Comparison of ENCODE assay signal across 1 cellular context in the genomic region with DNA sequence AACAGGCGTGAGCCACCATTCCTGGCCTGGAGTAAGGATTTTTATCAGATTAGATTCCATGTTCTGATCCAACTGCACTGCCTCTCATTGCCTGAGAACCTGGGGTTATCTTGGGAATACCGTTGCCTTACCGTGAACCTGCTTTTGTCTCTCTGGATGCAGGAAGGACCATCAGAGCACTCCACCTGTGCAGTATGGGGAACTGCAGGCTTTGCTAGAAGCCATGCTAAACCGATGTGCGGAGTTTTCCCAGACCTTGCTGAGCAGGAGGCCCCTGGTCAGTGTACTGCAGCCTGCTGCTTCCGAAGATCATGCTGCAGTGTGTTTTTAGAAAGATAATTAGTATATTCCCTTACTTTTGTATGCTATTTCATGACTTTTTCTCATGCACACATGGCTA.
TF ChIP-seq lines count a peak whose summit lies in the region.

No MANE protein-coding gene starts in this region.

TF ChIP-seq in HepG2, 621 proteins besides CTCF, POLR2A, EP300 and RAD21:
- TF ChIP-seq, protein P1, sequence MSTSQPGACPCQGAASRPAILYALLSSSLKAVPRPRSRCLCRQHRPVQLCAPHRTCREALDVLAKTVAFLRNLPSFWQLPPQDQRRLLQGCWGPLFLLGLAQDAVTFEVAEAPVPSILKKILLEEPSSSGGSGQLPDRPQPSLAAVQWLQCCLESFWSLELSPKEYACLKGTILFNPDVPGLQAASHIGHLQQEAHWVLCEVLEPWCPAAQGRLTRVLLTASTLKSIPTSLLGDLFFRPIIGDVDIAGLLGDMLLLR (CRISPR knock-in tag; IDR thresholded peaks at IDR 0.05), result no peak
- TF ChIP-seq ZNF256 (CRISPR knock-in tag; conservative IDR thresholded peaks at IDR 0.05) (no peak), CCDC6 (CRISPR knock-in tag; IDR thresholded peaks at IDR 0.05) (no peak), CCAR2 (optimal IDR thresholded peaks at IDR 0.05; ENCODE audit: low read depth, low read length) (no peak), ATAD3A (CRISPR knock-in tag; IDR thresholded peaks at IDR 0.05) (no peak), ZNF776 (CRISPR knock-in tag; IDR thresholded peaks at IDR 0.05) (no peak), ZNF124 (CRISPR knock-in tag; IDR thresholded peaks at IDR 0.05) (no peak), ZNF766 (CRISPR knock-in tag; IDR thresholded peaks at IDR 0.05; ENCODE audit: borderline replicate concordance) (no peak), KAT7 (CRISPR knock-in tag; IDR thresholded peaks at IDR 0.05; ENCODE audit: borderline replicate concordance) (no peak), HDAC6 (IDR thresholded peaks at IDR 0.05; ENCODE audit: low read depth, low read length) (no peak)
- TF ChIP-seq, protein P2, sequence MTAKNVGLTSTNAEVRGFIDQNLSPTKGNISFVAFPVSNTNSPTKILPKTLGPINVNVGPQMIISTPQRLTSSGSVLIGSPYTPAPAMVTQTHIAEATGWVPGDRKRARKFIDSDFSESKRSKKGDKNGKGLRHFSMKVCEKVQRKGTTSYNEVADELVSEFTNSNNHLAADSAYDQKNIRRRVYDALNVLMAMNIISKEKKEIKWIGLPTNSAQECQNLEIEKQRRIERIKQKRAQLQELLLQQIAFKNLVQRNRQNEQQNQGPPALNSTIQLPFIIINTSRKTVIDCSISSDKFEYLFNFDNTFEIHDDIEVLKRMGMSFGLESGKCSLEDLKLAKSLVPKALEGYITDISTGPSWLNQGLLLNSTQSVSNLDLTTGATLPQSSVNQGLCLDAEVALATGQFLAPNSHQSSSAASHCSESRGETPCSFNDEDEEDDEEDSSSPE (CRISPR knock-in tag; IDR thresholded peaks at IDR 0.05), result no peak
- TF ChIP-seq, protein P3, sequence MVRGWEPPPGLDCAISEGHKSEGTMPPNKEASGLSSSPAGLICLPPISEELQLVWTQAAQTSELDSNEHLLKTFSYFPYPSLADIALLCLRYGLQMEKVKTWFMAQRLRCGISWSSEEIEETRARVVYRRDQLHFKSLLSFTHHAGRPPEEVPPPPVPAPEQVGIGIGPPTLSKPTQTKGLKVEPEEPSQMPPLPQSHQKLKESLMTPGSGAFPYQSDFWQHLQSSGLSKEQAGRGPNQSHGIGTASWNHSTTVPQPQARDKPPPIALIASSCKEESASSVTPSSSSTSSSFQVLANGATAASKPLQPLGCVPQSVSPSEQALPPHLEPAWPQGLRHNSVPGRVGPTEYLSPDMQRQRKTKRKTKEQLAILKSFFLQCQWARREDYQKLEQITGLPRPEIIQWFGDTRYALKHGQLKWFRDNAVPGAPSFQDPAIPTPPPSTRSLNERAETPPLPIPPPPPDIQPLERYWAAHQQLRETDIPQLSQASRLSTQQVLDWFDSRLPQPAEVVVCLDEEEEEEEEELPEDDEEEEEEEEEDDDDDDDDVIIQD (CRISPR knock-in tag; IDR thresholded peaks at IDR 0.05; ENCODE audit: low read depth), result no peak
- TF ChIP-seq, protein P4, sequence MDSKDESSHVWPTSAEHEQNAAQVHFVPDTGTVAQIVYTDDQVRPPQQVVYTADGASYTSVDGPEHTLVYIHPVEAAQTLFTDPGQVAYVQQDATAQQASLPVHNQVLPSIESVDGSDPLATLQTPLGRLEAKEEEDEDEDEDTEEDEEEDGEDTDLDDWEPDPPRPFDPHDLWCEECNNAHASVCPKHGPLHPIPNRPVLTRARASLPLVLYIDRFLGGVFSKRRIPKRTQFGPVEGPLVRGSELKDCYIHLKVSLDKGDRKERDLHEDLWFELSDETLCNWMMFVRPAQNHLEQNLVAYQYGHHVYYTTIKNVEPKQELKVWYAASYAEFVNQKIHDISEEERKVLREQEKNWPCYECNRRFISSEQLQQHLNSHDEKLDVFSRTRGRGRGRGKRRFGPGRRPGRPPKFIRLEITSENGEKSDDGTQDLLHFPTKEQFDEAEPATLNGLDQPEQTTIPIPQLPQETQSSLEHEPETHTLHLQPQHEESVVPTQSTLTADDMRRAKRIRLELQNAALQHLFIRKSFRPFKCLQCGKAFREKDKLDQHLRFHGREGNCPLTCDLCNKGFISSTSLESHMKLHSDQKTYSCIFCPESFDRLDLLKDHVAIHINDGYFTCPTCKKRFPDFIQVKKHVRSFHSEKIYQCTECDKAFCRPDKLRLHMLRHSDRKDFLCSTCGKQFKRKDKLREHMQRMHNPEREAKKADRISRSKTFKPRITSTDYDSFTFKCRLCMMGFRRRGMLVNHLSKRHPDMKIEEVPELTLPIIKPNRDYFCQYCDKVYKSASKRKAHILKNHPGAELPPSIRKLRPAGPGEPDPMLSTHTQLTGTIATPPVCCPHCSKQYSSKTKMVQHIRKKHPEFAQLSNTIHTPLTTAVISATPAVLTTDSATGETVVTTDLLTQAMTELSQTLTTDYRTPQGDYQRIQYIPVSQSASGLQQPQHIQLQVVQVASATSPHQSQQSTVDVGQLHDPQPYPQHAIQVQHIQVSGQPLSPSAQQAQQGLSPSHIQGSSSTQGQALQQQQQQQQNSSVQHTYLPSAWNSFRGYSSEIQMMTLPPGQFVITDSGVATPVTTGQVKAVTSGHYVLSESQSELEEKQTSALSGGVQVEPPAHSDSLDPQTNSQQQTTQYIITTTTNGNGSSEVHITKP (CRISPR knock-in tag; IDR thresholded peaks at IDR 0.05; ENCODE audit: low read depth), result no peak
- TF ChIP-seq, protein P5, sequence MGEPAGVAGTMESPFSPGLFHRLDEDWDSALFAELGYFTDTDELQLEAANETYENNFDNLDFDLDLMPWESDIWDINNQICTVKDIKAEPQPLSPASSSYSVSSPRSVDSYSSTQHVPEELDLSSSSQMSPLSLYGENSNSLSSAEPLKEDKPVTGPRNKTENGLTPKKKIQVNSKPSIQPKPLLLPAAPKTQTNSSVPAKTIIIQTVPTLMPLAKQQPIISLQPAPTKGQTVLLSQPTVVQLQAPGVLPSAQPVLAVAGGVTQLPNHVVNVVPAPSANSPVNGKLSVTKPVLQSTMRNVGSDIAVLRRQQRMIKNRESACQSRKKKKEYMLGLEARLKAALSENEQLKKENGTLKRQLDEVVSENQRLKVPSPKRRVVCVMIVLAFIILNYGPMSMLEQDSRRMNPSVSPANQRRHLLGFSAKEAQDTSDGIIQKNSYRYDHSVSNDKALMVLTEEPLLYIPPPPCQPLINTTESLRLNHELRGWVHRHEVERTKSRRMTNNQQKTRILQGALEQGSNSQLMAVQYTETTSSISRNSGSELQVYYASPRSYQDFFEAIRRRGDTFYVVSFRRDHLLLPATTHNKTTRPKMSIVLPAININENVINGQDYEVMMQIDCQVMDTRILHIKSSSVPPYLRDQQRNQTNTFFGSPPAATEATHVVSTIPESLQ (CRISPR knock-in tag; conservative IDR thresholded peaks at IDR 0.05), result no peak
